ENCODE assay signal across 8 cellular contexts in the genomic region with DNA sequence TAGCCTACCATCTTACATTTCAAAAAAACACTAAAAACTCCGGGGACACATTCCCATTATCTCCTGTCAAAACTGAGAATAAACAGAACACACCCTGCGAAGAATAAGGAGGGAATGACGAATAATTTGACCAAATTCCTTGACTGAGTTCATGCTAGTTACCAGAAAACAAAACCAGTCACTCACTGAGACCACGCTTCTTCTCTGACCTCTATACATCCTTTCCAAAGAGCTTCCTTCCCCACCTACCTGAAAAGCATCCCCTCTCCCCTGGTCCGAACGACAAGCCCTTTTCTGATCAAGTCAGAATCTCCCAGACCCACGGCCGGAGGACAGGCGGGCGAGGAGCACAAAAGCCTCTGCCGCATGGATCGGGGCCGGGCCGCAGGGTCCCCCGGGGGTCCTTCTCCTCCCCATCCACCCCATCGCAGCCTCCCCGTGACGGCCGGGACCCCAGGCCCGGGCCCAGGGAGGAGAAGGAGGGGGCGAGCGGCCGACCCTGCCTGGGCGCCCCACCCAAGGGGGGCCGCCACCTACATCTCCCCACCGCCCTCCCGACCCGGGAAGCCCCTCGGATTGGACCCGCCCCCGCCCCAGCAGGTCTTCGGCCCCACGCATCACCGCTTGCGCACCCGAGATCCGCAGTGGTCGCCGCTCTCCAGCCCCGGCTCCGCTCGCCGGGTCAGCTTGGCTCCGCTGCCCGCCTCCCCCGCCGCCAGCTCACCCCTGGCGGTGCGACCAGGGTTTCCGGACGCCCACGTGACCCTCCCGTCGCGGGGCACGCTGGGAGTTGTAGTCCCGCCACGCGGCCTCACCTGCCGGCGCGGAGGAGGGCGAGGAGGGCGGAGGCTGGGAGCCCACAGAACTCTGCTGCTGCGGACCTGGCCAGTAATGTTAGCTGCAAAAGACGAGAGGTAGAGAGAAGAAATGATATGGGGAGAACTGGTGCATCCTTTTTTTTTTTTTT. TPM values are rescaled to one million over a fixed set of nuclear protein-coding genes. Genes with fewer than 3 reads are reported as not detected.
A peak's percentile ranks its signal among the peaks of the same experiment; 100 is the strongest.
DNase-seq lines count a peak whose midpoint lies in the region; ATAC-seq and TF ChIP-seq lines count a peak whose summit lies in the region.

A gene with protein sequence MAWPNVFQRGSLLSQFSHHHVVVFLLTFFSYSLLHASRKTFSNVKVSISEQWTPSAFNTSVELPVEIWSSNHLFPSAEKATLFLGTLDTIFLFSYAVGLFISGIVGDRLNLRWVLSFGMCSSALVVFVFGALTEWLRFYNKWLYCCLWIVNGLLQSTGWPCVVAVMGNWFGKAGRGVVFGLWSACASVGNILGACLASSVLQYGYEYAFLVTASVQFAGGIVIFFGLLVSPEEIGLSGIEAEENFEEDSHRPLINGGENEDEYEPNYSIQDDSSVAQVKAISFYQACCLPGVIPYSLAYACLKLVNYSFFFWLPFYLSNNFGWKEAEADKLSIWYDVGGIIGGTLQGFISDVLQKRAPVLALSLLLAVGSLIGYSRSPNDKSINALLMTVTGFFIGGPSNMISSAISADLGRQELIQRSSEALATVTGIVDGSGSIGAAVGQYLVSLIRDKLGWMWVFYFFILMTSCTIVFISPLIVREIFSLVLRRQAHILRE (minus strand): TSS at position 747 of the 967 bp plus-strand sequence. CDS start 16,004 bp downstream, outside the sequence.

- H3K4me1 Mint-ChIP-seq in T-cell (peaks cover 26 to 29% (median 27%) of the 10 kb centered on the region in 3 donors), type B pancreatic cell (ENCODE audit: unreplicated experiment) (peaks cover 16% of the 10 kb centered on the region)

- CTCF ChIA-PET in HEK293 (lab: Yijun Ruan, JAX), result interaction anchor here (0.6 kb wide), 1 partner anchor 48 kb away, joined by 5 read pairs; no protein-coding TSS in a partner anchor
- CTCF ChIA-PET in T-cell (lab: Charles Lee), result interaction anchor here (0.6 to 1.1 kb wide), 4 partner anchors 39 to 617 kb away, joined by 4 to 10 read pairs (median 4); no protein-coding TSS in a partner anchor

- no peaks in the 10 kb centered on the region for H3K36me3 ChIP-seq in GM06990 (ENCODE audit: control insufficient read depth, insufficient read depth, low read length)
- no peaks in the 10 kb centered on the region for H3K36me3 ChIP-seq in HEK293 (ENCODE audit: control insufficient read depth in 2 of 2, insufficient read depth in 1 of 2, low read length in 2 of 2)

- peak within 1 kb of the TSS; percentile 81 for H3K27ac ChIP-seq in HEK293 (ENCODE audit: extremely low read depth, low read depth, low read length)
- peak within 1 kb of the TSS; percentile 79 for H3K27ac ChIP-seq in adipose tissue (ENCODE audit: low read depth, low read length)

- POLR2A ChIA-PET in HEK293 (lab: Yijun Ruan, JAX) (interaction anchor here (0.6 to 0.7 kb wide), 5 partner anchors 9 to 1029 kb away, joined by 3 to 6 read pairs (median 3); no protein-coding TSS in a partner anchor), T-cell (lab: Charles Lee) (no interaction called here)

- no peaks in the 10 kb centered on the region for H3K36me3 Mint-ChIP-seq in T-cell
- peaks cover 3% of the 10 kb centered on the region for H3K36me3 Mint-ChIP-seq in type B pancreatic cell

- H3K4me3 Mint-ChIP-seq in T-cell (peak within 1 kb of the TSS; percentile 86 to 95 (median 93)), type B pancreatic cell (peak within 1 kb of the TSS; percentile 96)

- no peaks in the 10 kb centered on the region for H3K27me3 ChIP-seq in GM06990 (replicated peaks; ENCODE audit: control insufficient read depth, insufficient read depth, low read length)

- H3K27ac Mint-ChIP-seq in T-cell (peak within 1 kb of the TSS; percentile 77 to 84), type B pancreatic cell (peak within 1 kb of the TSS; percentile 92)

- peak; percentile 21 for TF ChIP-seq POLR2A in NB4 (IDR thresholded peaks at IDR 0.05; ENCODE audit: extremely low read depth, insufficient read length)

- H3K4me1 ChIP-seq in HEK293 (ENCODE audit: control insufficient read depth, insufficient read depth, low read length), result peaks cover 7% of the 10 kb centered on the region; the same call in 1 of the 2 replicates

- intact Hi-C loops in cardiac septum (cut with DNase I) (no loop called here), posterior cingulate gyrus (cut with DNase I) (no loop called here)

- TF ChIP-seq CTCF in GM06990 (IDR thresholded peaks at IDR 0.05; ENCODE audit: insufficient read depth, low read length, poor library complexity, severe bottlenecking), result no peak
- peak; percentile 74; the same call in 1 of the 2 replicates for TF ChIP-seq CTCF in HEK293 (tag by site-specific recombination; IDR thresholded peaks at IDR 0.05)
- no peak for TF ChIP-seq CTCF in NB4 (IDR thresholded peaks at IDR 0.05; ENCODE audit: low read depth, low read length)
- peak; percentile 51 for TF ChIP-seq CTCF in type B pancreatic cell (conservative IDR thresholded peaks at IDR 0.05)

- H3K9me3 Mint-ChIP-seq in T-cell (no peaks in the 10 kb centered on the region), type B pancreatic cell (no peaks in the 10 kb centered on the region)

- 0 to 1% (median 1%) methylated on average over 59 to 66 of the region's 66 CpGs for WGBS in adipose tissue, 3 donors

- peak; percentile 85 for DNase-seq in GM06990 (ENCODE audit: extremely low read depth, insufficient read length)
- DNase-seq in NB4 (ENCODE audit: low read depth), result peak; percentile 69
- peak; percentile 62 to 86 (median 80) for DNase-seq in T-cell
- peak; percentile 97 for DNase-seq in cardiac septum (ENCODE audit: low spot score)
- peak; percentile 77 to 97 (median 89) for DNase-seq in posterior cingulate gyrus
- peak; percentile 91 for DNase-seq in type B pancreatic cell (ENCODE audit: extremely low spot score, unreplicated experiment)

- no peaks in the 10 kb centered on the region for H3K9me3 ChIP-seq in HEK293 (ENCODE audit: control insufficient read depth, insufficient read depth, low read depth, low read length)

- H3K4me3 ChIP-seq in GM06990 (replicated peaks; ENCODE audit: low read depth, low read length) (peak within 1 kb of the TSS; percentile 86), HEK293 (ENCODE audit: low read depth, low read length) (peak within 1 kb of the TSS; percentile 82), NB4 (ENCODE audit: low read depth, low read length) (peak within 1 kb of the TSS; percentile 29)

- no peaks in the 10 kb centered on the region for H3K27me3 Mint-ChIP-seq in T-cell
- H3K27me3 Mint-ChIP-seq in type B pancreatic cell, result peaks cover 6% of the 10 kb centered on the region

- peak; percentile 97 to 99 (median 99) for ATAC-seq in T-cell (replicated peaks in 1 of 4)

TF ChIP-seq in HEK293, 187 proteins besides CTCF, POLR2A, EP300 and RAD21 (continues in another document):
- TF ChIP-seq ZNF169 (tag by site-specific recombination; IDR thresholded peaks at IDR 0.05) (no peak), GLI2 (tag by site-specific recombination; IDR thresholded peaks at IDR 0.05; ENCODE audit: borderline replicate concordance, low read depth) (no peak), TCF7L2 (IDR thresholded peaks at IDR 0.05; ENCODE audit: borderline replicate concordance, low read depth, low read length) (no peak), ZNF544 (tag by site-specific recombination; IDR thresholded peaks at IDR 0.05) (no peak), ZNF701 (tag by site-specific recombination; IDR thresholded peaks at IDR 0.05) (no peak), ZNF596 (tag by site-specific recombination; IDR thresholded peaks at IDR 0.05) (no peak), ZNF37A (tag by site-specific recombination; IDR thresholded peaks at IDR 0.05) (no peak), ZNF354C (tag by site-specific recombination; IDR thresholded peaks at IDR 0.05; ENCODE audit: borderline replicate concordance, low read depth) (no peak), ZNF248 (tag by site-specific recombination; IDR thresholded peaks at IDR 0.05) (no peak), ZNF23 (tag by site-specific recombination; IDR thresholded peaks at IDR 0.05; ENCODE audit: borderline replicate concordance) (no peak), ZNF777 (tag by site-specific recombination; IDR thresholded peaks at IDR 0.05; ENCODE audit: borderline replicate concordance) (no peak)
- TF ChIP-seq, protein P1, sequence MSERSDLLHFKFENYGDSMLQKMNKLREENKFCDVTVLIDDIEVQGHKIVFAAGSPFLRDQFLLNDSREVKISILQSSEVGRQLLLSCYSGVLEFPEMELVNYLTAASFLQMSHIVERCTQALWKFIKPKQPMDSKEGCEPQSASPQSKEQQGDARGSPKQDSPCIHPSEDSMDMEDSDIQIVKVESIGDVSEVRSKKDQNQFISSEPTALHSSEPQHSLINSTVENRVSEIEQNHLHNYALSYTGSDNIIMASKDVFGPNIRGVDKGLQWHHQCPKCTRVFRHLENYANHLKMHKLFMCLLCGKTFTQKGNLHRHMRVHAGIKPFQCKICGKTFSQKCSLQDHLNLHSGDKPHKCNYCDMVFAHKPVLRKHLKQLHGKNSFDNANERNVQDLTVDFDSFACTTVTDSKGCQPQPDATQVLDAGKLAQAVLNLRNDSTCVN (tag by site-specific recombination; optimal IDR thresholded peaks at IDR 0.05), result peak; percentile 41
- TF ChIP-seq, protein P2, sequence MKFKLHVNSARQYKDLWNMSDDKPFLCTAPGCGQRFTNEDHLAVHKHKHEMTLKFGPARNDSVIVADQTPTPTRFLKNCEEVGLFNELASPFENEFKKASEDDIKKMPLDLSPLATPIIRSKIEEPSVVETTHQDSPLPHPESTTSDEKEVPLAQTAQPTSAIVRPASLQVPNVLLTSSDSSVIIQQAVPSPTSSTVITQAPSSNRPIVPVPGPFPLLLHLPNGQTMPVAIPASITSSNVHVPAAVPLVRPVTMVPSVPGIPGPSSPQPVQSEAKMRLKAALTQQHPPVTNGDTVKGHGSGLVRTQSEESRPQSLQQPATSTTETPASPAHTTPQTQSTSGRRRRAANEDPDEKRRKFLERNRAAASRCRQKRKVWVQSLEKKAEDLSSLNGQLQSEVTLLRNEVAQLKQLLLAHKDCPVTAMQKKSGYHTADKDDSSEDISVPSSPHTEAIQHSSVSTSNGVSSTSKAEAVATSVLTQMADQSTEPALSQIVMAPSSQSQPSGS (tag by site-specific recombination; IDR thresholded peaks at IDR 0.05; ENCODE audit: low read depth), result no peak
- TF ChIP-seq, protein P3, sequence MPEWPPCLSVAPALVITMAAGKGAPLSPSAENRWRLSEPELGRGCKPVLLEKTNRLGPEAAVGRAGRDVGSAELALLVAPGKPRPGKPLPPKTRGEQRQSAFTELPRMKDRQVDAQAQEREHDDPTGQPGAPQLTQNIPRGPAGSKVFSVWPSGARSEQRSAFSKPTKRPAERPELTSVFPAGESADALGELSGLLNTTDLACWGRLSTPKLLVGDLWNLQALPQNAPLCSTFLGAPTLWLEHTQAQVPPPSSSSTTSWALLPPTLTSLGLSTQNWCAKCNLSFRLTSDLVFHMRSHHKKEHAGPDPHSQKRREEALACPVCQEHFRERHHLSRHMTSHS (tag by site-specific recombination; IDR thresholded peaks at IDR 0.05), result no peak

RNA-seq across cellular contexts. Expression of the gene that starts here (rescaled TPM):
- total RNA-seq in T-cell, result 10 to 100 TPM; 23.2 to 50.5 (median 38.1) TPM
- 10 to 100 TPM; 14.7 to 21.3 (median 20.2) TPM for polyA plus RNA-seq in adipose tissue
- total RNA-seq in cardiac septum, result 13.2 TPM
- 48.7 and 53.2 TPM in 2 replicates for total RNA-seq in type B pancreatic cell (ENCODE audit: low replicate concordance)

Comparison
In these comparisons a context has a peak if more than half of its experiments do, and no peak if none do; other contexts are left out.
1. Peak in every context shown above with its lines: DNase-seq, ATAC-seq, H3K4me3 ChIP-seq and H3K27ac ChIP-seq.
2. H3K4me3 ChIP-seq: peak in every context shown above with its lines; median percentile 86 in GM06990; 82 in HEK293; 29 in NB4.
3. CTCF ChIP-seq: peak in HEK293 (single experiment) and type B pancreatic cell (single experiment); none in GM06990 (single experiment) and NB4 (single experiment).